Comparison of ENCODE assay signal across 17 cellular contexts in genomic region chr21:36180963-36181362, GRCh38. TPM values are rescaled to one million over a fixed set of nuclear protein-coding genes. Genes with fewer than 3 reads are reported as not detected.
"Had no signal": no experiment of that assay in that cellular context is flagged by ENCODE, and none has a peak within 500 bp of the region (broad histone marks: within the 10 kb centered on the region; RNA-seq: fewer than 3 reads in every experiment).

No MANE protein-coding gene starts in this region.

- H3K4me3 Mint-ChIP-seq: effector memory CD8-positive, alpha-beta T cell; naive thymus-derived CD8-positive, alpha-beta T cell; stimulated activated naive CD8-positive, alpha-beta T cell treated with anti-CD3 and anti-CD28 coated beads, Interleukin-15, Interleukin-2, amounts not matched to agents 100 ng/mL and 50 ng/mL, for 24 hours had no signal

- H3K9me3 Mint-ChIP-seq: effector memory CD8-positive, alpha-beta T cell; naive thymus-derived CD8-positive, alpha-beta T cell; stimulated activated naive CD8-positive, alpha-beta T cell treated with anti-CD3 and anti-CD28 coated beads, Interleukin-15, Interleukin-2, amounts not matched to agents 100 ng/mL and 50 ng/mL, for 24 hours had no signal

- H3K4me1 ChIP-seq: esophagus muscularis mucosa, gastrocnemius medialis, right atrium auricular region, tibial artery, uterus had no signal

- H3K36me3 ChIP-seq: gastrocnemius medialis, ovary, right atrium auricular region, tibial artery, upper lobe of left lung, uterus had no signal

- DNase-seq: effector memory CD8-positive, alpha-beta T cell; islet precursor cell; mammary epithelial cell; naive thymus-derived CD8-positive, alpha-beta T cell; ovary; stimulated activated CD4-positive, alpha-beta T cell treated with anti-CD3 and anti-CD28 coated beads, Interleukin-2, amount 100 ng/mL, for 48 hours; uterus had no signal

- H3K27me3 Mint-ChIP-seq: effector memory CD8-positive, alpha-beta T cell; naive thymus-derived CD8-positive, alpha-beta T cell; stimulated activated naive CD8-positive, alpha-beta T cell treated with anti-CD3 and anti-CD28 coated beads, Interleukin-15, Interleukin-2, amounts not matched to agents 100 ng/mL and 50 ng/mL, for 24 hours had no signal

- H3K4me3 ChIP-seq: esophagus muscularis mucosa, gastrocnemius medialis, ovary, right atrium auricular region, tibial artery, upper lobe of left lung, uterus had no signal

- H3K27me3 ChIP-seq: esophagus muscularis mucosa, gastrocnemius medialis, ovary, right atrium auricular region, tibial artery, upper lobe of left lung, uterus had no signal

- H3K27ac ChIP-seq: epithelial cell of prostate, esophagus muscularis mucosa, gastrocnemius medialis, ovary, right atrium auricular region, tibial artery, upper lobe of left lung, uterus had no signal

- ATAC-seq: effector memory CD8-positive, alpha-beta T cell; gastrocnemius medialis; left lobe of liver; naive thymus-derived CD8-positive, alpha-beta T cell had no signal

- FAIRE-seq: small intestine had no signal

- H3K27ac Mint-ChIP-seq: effector memory CD8-positive, alpha-beta T cell; stimulated activated naive CD8-positive, alpha-beta T cell treated with anti-CD3 and anti-CD28 coated beads, Interleukin-15, Interleukin-2, amounts not matched to agents 100 ng/mL and 50 ng/mL, for 24 hours had no signal

- H3K9me3 ChIP-seq: esophagus muscularis mucosa, gastrocnemius medialis, ovary, right atrium auricular region, tibial artery, upper lobe of left lung, uterus had no signal

RNA-seq across cellular contexts. Expression of gene CBR3, which starts 46.1 kb away (rescaled TPM):
- total RNA-seq: left lobe of liver had no signal
- polyA plus RNA-seq: neural cell had no signal
